ENCODE assay signal across 1 cellular context in the genomic region with DNA sequence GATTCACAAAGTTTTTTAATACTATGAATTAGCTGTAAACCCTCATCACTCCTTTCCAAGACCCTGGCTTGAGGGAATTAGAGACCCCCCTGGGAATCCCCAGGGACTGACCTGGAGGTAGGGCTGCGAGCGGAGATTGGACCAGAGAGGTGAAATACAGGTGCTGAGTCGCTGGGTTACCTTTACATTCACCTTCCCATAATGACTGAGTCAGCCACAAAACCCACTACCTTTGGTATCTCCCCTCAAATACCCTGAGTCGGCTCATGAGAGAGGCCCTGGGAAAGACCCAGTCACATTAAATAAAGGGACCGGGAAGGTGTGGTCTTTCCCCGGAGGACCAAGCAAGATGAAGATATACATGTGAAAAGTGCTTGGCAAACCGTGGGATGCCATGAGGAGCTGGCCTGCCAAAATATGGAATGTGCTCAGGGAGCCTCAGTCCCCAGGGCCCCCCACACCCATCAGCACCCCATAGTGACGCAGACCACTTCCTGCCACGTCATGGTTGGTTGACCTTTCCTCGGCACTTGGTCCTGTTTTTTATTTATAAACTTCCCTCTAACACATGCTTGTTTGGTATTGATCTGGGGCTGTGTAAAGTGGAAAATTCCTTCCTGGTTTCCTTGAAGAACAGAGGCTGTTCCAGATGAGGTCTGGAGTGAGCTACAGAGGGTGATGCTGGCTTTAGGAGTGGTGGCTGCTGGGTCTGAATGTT.
TF ChIP-seq lines count a peak whose summit lies in the region.

No MANE protein-coding gene starts in this region.

TF ChIP-seq in GM12878, 131 proteins besides CTCF, POLR2A, EP300 and RAD21 (continued from another document):
- TF ChIP-seq, protein P1, sequence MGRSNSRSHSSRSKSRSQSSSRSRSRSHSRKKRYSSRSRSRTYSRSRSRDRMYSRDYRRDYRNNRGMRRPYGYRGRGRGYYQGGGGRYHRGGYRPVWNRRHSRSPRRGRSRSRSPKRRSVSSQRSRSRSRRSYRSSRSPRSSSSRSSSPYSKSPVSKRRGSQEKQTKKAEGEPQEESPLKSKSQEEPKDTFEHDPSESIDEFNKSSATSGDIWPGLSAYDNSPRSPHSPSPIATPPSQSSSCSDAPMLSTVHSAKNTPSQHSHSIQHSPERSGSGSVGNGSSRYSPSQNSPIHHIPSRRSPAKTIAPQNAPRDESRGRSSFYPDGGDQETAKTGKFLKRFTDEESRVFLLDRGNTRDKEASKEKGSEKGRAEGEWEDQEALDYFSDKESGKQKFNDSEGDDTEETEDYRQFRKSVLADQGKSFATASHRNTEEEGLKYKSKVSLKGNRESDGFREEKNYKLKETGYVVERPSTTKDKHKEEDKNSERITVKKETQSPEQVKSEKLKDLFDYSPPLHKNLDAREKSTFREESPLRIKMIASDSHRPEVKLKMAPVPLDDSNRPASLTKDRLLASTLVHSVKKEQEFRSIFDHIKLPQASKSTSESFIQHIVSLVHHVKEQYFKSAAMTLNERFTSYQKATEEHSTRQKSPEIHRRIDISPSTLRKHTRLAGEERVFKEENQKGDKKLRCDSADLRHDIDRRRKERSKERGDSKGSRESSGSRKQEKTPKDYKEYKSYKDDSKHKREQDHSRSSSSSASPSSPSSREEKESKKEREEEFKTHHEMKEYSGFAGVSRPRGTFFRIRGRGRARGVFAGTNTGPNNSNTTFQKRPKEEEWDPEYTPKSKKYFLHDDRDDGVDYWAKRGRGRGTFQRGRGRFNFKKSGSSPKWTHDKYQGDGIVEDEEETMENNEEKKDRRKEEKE (IDR thresholded peaks at IDR 0.05) = no peak
- TF ChIP-seq SUPT20H (IDR thresholded peaks at IDR 0.05; ENCODE audit: borderline replicate concordance, control insufficient read depth, low read depth, low read length) (no peak), RBBP5 (conservative IDR thresholded peaks at IDR 0.05) (no peak), MTA3 (IDR thresholded peaks at IDR 0.05; ENCODE audit: borderline replicate concordance, low read length) (no peak), FOXM1 (IDR thresholded peaks at IDR 0.05; ENCODE audit: low read depth, low read length) (no peak), MEF2A (IDR thresholded peaks at IDR 0.05; ENCODE audit: insufficient read depth, low read depth, low read length) (no peak), NRF1 (conservative IDR thresholded peaks at IDR 0.05; ENCODE audit: low read depth, low read length) (no peak), IKZF2 (IDR thresholded peaks at IDR 0.05) (peak; percentile 57 to 63; a peak in 3 of 4 replicates), CEBPB (IDR thresholded peaks at IDR 0.05; ENCODE audit: borderline replicate concordance in 1 of 2, low read depth in 2 of 2, low read length in 2 of 2) (no peak), LARP7 (IDR thresholded peaks at IDR 0.05) (no peak), NR2F1 (conservative IDR thresholded peaks at IDR 0.05) (peak; percentile 57), SMAD1 (IDR thresholded peaks at IDR 0.05; ENCODE audit: low read depth, partially characterized antibody) (no peak), ATF7 (IDR thresholded peaks at IDR 0.05; ENCODE audit: low read depth) (0 out of 2 replicates have a peak, but pooled peaks have one; percentile 6), TCF3 (IDR thresholded peaks at IDR 0.05; ENCODE audit: borderline replicate concordance, insufficient read depth, low read depth, low read length) (no peak), RAD51 (IDR thresholded peaks at IDR 0.05) (no peak), RUNX3 (IDR thresholded peaks at IDR 0.05; ENCODE audit: low read length) (peak; percentile 39; the same call in 1 of the 2 replicates), WRNIP1 (IDR thresholded peaks at IDR 0.05; ENCODE audit: borderline replicate concordance, low read depth, low read length) (no peak), CREB1 (IDR thresholded peaks at IDR 0.05; ENCODE audit: low read depth) (no peak), MEF2B (IDR thresholded peaks at IDR 0.05; ENCODE audit: partially characterized antibody, poor library complexity, severe bottlenecking) (peak; percentile 75), FOS (IDR thresholded peaks at IDR 0.05; ENCODE audit: borderline replicate concordance, extremely low read depth, insufficient read length) (no peak), SIN3A (IDR thresholded peaks at IDR 0.05; ENCODE audit: low read depth, low read length) (no peak), IKZF1 (conservative IDR thresholded peaks at IDR 0.05) (peak; percentile 67), KDM1A (IDR thresholded peaks at IDR 0.05; ENCODE audit: borderline replicate concordance) (no peak), PAX5 (IDR thresholded peaks at IDR 0.05; ENCODE audit: borderline replicate concordance, low read depth, low read length) (peak; percentile 92), ZNF24 (IDR thresholded peaks at IDR 0.05) (no peak), BCL11A (IDR thresholded peaks at IDR 0.05; ENCODE audit: low read depth, low read length) (no peak), STAT1 (conservative IDR thresholded peaks at IDR 0.05) (no peak), GABPA (IDR thresholded peaks at IDR 0.05; ENCODE audit: low read depth) (no peak), CBFB (IDR thresholded peaks at IDR 0.05; ENCODE audit: low read depth) (no peak), DPF2 (IDR thresholded peaks at IDR 0.05) (peak; percentile 54; the same call in 1 of the 2 replicates)
- TF ChIP-seq, protein P2, sequence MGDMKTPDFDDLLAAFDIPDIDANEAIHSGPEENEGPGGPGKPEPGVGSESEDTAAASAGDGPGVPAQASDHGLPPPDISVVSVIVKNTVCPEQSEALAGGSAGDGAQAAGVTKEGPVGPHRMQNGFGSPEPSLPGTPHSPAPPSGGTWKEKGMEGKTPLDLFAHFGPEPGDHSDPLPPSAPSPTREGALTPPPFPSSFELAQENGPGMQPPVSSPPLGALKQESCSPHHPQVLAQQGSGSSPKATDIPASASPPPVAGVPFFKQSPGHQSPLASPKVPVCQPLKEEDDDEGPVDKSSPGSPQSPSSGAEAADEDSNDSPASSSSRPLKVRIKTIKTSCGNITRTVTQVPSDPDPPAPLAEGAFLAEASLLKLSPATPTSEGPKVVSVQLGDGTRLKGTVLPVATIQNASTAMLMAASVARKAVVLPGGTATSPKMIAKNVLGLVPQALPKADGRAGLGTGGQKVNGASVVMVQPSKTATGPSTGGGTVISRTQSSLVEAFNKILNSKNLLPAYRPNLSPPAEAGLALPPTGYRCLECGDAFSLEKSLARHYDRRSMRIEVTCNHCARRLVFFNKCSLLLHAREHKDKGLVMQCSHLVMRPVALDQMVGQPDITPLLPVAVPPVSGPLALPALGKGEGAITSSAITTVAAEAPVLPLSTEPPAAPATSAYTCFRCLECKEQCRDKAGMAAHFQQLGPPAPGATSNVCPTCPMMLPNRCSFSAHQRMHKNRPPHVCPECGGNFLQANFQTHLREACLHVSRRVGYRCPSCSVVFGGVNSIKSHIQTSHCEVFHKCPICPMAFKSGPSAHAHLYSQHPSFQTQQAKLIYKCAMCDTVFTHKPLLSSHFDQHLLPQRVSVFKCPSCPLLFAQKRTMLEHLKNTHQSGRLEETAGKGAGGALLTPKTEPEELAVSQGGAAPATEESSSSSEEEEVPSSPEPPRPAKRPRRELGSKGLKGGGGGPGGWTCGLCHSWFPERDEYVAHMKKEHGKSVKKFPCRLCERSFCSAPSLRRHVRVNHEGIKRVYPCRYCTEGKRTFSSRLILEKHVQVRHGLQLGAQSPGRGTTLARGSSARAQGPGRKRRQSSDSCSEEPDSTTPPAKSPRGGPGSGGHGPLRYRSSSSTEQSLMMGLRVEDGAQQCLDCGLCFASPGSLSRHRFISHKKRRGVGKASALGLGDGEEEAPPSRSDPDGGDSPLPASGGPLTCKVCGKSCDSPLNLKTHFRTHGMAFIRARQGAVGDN (IDR thresholded peaks at IDR 0.05) = 0 out of 2 replicates have a peak, but pooled peaks have one; percentile 43
- TF ChIP-seq, protein P3, sequence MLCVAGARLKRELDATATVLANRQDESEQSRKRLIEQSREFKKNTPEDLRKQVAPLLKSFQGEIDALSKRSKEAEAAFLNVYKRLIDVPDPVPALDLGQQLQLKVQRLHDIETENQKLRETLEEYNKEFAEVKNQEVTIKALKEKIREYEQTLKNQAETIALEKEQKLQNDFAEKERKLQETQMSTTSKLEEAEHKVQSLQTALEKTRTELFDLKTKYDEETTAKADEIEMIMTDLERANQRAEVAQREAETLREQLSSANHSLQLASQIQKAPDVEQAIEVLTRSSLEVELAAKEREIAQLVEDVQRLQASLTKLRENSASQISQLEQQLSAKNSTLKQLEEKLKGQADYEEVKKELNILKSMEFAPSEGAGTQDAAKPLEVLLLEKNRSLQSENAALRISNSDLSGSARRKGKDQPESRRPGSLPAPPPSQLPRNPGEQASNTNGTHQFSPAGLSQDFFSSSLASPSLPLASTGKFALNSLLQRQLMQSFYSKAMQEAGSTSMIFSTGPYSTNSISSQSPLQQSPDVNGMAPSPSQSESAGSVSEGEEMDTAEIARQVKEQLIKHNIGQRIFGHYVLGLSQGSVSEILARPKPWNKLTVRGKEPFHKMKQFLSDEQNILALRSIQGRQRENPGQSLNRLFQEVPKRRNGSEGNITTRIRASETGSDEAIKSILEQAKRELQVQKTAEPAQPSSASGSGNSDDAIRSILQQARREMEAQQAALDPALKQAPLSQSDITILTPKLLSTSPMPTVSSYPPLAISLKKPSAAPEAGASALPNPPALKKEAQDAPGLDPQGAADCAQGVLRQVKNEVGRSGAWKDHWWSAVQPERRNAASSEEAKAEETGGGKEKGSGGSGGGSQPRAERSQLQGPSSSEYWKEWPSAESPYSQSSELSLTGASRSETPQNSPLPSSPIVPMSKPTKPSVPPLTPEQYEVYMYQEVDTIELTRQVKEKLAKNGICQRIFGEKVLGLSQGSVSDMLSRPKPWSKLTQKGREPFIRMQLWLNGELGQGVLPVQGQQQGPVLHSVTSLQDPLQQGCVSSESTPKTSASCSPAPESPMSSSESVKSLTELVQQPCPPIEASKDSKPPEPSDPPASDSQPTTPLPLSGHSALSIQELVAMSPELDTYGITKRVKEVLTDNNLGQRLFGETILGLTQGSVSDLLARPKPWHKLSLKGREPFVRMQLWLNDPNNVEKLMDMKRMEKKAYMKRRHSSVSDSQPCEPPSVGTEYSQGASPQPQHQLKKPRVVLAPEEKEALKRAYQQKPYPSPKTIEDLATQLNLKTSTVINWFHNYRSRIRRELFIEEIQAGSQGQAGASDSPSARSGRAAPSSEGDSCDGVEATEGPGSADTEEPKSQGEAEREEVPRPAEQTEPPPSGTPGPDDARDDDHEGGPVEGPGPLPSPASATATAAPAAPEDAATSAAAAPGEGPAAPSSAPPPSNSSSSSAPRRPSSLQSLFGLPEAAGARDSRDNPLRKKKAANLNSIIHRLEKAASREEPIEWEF (IDR thresholded peaks at IDR 0.05; ENCODE audit: insufficient replicate concordance, low read depth, low read length) = no peak
- TF ChIP-seq, protein P4, sequence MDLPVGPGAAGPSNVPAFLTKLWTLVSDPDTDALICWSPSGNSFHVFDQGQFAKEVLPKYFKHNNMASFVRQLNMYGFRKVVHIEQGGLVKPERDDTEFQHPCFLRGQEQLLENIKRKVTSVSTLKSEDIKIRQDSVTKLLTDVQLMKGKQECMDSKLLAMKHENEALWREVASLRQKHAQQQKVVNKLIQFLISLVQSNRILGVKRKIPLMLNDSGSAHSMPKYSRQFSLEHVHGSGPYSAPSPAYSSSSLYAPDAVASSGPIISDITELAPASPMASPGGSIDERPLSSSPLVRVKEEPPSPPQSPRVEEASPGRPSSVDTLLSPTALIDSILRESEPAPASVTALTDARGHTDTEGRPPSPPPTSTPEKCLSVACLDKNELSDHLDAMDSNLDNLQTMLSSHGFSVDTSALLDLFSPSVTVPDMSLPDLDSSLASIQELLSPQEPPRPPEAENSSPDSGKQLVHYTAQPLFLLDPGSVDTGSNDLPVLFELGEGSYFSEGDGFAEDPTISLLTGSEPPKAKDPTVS (IDR thresholded peaks at IDR 0.05; ENCODE audit: low read depth, low read length) = no peak
- TF ChIP-seq, protein P5, sequence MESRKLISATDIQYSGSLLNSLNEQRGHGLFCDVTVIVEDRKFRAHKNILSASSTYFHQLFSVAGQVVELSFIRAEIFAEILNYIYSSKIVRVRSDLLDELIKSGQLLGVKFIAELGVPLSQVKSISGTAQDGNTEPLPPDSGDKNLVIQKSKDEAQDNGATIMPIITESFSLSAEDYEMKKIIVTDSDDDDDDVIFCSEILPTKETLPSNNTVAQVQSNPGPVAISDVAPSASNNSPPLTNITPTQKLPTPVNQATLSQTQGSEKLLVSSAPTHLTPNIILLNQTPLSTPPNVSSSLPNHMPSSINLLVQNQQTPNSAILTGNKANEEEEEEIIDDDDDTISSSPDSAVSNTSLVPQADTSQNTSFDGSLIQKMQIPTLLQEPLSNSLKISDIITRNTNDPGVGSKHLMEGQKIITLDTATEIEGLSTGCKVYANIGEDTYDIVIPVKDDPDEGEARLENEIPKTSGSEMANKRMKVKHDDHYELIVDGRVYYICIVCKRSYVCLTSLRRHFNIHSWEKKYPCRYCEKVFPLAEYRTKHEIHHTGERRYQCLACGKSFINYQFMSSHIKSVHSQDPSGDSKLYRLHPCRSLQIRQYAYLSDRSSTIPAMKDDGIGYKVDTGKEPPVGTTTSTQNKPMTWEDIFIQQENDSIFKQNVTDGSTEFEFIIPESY (IDR thresholded peaks at IDR 0.05) = no peak
- TF ChIP-seq, protein P6, sequence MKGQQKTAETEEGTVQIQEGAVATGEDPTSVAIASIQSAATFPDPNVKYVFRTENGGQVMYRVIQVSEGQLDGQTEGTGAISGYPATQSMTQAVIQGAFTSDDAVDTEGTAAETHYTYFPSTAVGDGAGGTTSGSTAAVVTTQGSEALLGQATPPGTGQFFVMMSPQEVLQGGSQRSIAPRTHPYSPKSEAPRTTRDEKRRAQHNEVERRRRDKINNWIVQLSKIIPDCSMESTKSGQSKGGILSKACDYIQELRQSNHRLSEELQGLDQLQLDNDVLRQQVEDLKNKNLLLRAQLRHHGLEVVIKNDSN (IDR thresholded peaks at IDR 0.05; ENCODE audit: borderline replicate concordance, extremely low read length, insufficient read depth, low read depth, low read length) = no peak
- TF ChIP-seq, protein P7, sequence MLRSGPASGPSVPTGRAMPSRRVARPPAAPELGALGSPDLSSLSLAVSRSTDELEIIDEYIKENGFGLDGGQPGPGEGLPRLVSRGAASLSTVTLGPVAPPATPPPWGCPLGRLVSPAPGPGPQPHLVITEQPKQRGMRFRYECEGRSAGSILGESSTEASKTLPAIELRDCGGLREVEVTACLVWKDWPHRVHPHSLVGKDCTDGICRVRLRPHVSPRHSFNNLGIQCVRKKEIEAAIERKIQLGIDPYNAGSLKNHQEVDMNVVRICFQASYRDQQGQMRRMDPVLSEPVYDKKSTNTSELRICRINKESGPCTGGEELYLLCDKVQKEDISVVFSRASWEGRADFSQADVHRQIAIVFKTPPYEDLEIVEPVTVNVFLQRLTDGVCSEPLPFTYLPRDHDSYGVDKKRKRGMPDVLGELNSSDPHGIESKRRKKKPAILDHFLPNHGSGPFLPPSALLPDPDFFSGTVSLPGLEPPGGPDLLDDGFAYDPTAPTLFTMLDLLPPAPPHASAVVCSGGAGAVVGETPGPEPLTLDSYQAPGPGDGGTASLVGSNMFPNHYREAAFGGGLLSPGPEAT (IDR thresholded peaks at IDR 0.05; ENCODE audit: low read depth) = peak; percentile 29; the same call in 1 of the 2 replicates
